In genomic region chr6:157159339-157159738, GRCh38 we compare ENCODE assay signal across 20 cellular contexts.
"Had no signal": no experiment of that assay in that cellular context is flagged by ENCODE, and none has a peak within 500 bp of the region (broad histone marks: within the 10 kb centered on the region; RNA-seq: fewer than 3 reads in every experiment).

No MANE protein-coding gene starts in this region.

- H3K27ac Mint-ChIP-seq: activated CD4-positive, alpha-beta memory T cell treated with anti-CD3 and anti-CD28 coated beads, Interleukin-2, amount 10 ng/mL, durations not matched to agents 7 days and 5 days; activated naive CD4-positive, alpha-beta T cell treated with anti-CD3 and anti-CD28 coated beads for 36 hours; activated naive CD8-positive, alpha-beta T cell treated with anti-CD3 and anti-CD28 coated beads, Interleukin-2, amount 50 U/mL, for 24 hours; activated T-helper 2 cell treated with anti-CD3 and anti-CD28 coated beads, Interferon-gamma antibody, Interleukin-2, Interleukin-4, amounts not matched to agents 10 μg/mL and 5 μg/mL and 100 μg/mL, durations not matched to agents 14 hours and 24 hours and 36 hours; stimulated activated naive CD8-positive, alpha-beta T cell treated with anti-CD3 and anti-CD28 coated beads, Interleukin-15, Interleukin-2, amounts not matched to agents 100 ng/mL and 50 ng/mL, for 24 hours had no signal

- H3K27me3 ChIP-seq: suprapubic skin, transverse colon, vagina had no signal

- H3K9me3 ChIP-seq: suprapubic skin, transverse colon, vagina had no signal

- ATAC-seq: activated naive CD8-positive, alpha-beta T cell treated with anti-CD3 and anti-CD28 coated beads, Interleukin-2, amount 50 U/mL, for 24 hours; natural killer cell treated with Interleukin-12 subunit alpha and Interleukin-12 subunit beta and Interleukin-15 and Interleukin-18, amount 100 ng/mL, for 72 hours had no signal

- H3K9me3 Mint-ChIP-seq: activated CD4-positive, alpha-beta memory T cell treated with anti-CD3 and anti-CD28 coated beads, Interleukin-2, amount 10 ng/mL, durations not matched to agents 7 days and 5 days; activated naive CD4-positive, alpha-beta T cell treated with anti-CD3 and anti-CD28 coated beads for 36 hours; activated naive CD8-positive, alpha-beta T cell treated with anti-CD3 and anti-CD28 coated beads, Interleukin-2, amount 50 U/mL, for 24 hours; activated T-helper 2 cell treated with anti-CD3 and anti-CD28 coated beads, Interferon-gamma antibody, Interleukin-2, Interleukin-4, amounts not matched to agents 10 μg/mL and 5 μg/mL and 100 μg/mL, durations not matched to agents 14 hours and 24 hours and 36 hours; brain; natural killer cell treated with Interleukin-12 subunit alpha and Interleukin-12 subunit beta and Interleukin-15 and Interleukin-18, amount 100 ng/mL, for 72 hours; stimulated activated naive CD8-positive, alpha-beta T cell treated with anti-CD3 and anti-CD28 coated beads, Interleukin-15, Interleukin-2, amounts not matched to agents 100 ng/mL and 50 ng/mL, for 24 hours had no signal

- H3K4me1 ChIP-seq: suprapubic skin, transverse colon, vagina had no signal

- DNase-seq: activated CD4-positive, alpha-beta memory T cell treated with anti-CD3 and anti-CD28 coated beads, Interleukin-2, amount 10 ng/mL, durations not matched to agents 7 days and 5 days; activated CD4-positive, alpha-beta T cell treated with anti-CD3 and anti-CD28 coated beads for 48 hours; activated CD4-positive, CD25-positive, alpha-beta regulatory T cell; activated naive CD4-positive, alpha-beta T cell treated with anti-CD3 and anti-CD28 coated beads for 36 hours; activated naive CD8-positive, alpha-beta T cell treated with anti-CD3 and anti-CD28 coated beads, Interleukin-2, amount 50 U/mL, for 24 hours; activated T-cell treated with anti-CD3 and anti-CD28 coated beads, Interleukin-2, amount 50 U/mL, for 1 hour; anterior cingulate cortex; central memory CD4-positive, alpha-beta T cell; cortex of kidney; occipital lobe; retina; stimulated activated CD4-positive, alpha-beta T cell treated with anti-CD3 and anti-CD28 coated beads, Interleukin-12 subunit alpha, Interleukin-12 subunit beta, amount 100 ng/mL, for 4 hours; stimulated activated CD4-positive, alpha-beta T cell treated with anti-CD3 and anti-CD28 coated beads, Interleukin-1b, Interleukin-23, amount 100 ng/mL, for 48 hours; transverse colon had no signal

- H3K27ac ChIP-seq: suprapubic skin, transverse colon, vagina had no signal

- H3K27me3 Mint-ChIP-seq: activated CD4-positive, alpha-beta memory T cell treated with anti-CD3 and anti-CD28 coated beads, Interleukin-2, amount 10 ng/mL, durations not matched to agents 7 days and 5 days; activated naive CD8-positive, alpha-beta T cell treated with anti-CD3 and anti-CD28 coated beads, Interleukin-2, amount 50 U/mL, for 24 hours; brain; natural killer cell treated with Interleukin-12 subunit alpha and Interleukin-12 subunit beta and Interleukin-15 and Interleukin-18, amount 100 ng/mL, for 72 hours; stimulated activated naive CD8-positive, alpha-beta T cell treated with anti-CD3 and anti-CD28 coated beads, Interleukin-15, Interleukin-2, amounts not matched to agents 100 ng/mL and 50 ng/mL, for 24 hours had no signal

- H3K4me1 Mint-ChIP-seq: activated naive CD8-positive, alpha-beta T cell treated with anti-CD3 and anti-CD28 coated beads, Interleukin-2, amount 50 U/mL, for 24 hours had no signal

- H3K36me3 ChIP-seq: transverse colon, vagina had no signal

- H3K4me3 Mint-ChIP-seq: activated CD4-positive, alpha-beta memory T cell treated with anti-CD3 and anti-CD28 coated beads, Interleukin-2, amount 10 ng/mL, durations not matched to agents 7 days and 5 days; activated naive CD4-positive, alpha-beta T cell treated with anti-CD3 and anti-CD28 coated beads for 36 hours; activated naive CD8-positive, alpha-beta T cell treated with anti-CD3 and anti-CD28 coated beads, Interleukin-2, amount 50 U/mL, for 24 hours; brain; natural killer cell treated with Interleukin-12 subunit alpha and Interleukin-12 subunit beta and Interleukin-15 and Interleukin-18, amount 100 ng/mL, for 72 hours; stimulated activated naive CD8-positive, alpha-beta T cell treated with anti-CD3 and anti-CD28 coated beads, Interleukin-15, Interleukin-2, amounts not matched to agents 100 ng/mL and 50 ng/mL, for 24 hours had no signal

- H3K4me3 ChIP-seq: suprapubic skin, transverse colon, vagina had no signal
